Comparison of ENCODE assay signal across 10 cellular contexts in genomic region chr20:9215539-9215938, GRCh38.
DNase-seq lines count a peak whose midpoint lies in the region; ATAC-seq, FAIRE-seq and TF ChIP-seq lines count a peak whose summit lies in the region.
"Had no signal": no experiment of that assay in that cellular context is flagged by ENCODE, and none has a peak within 500 bp of the region (broad histone marks: within the 10 kb centered on the region; RNA-seq: fewer than 3 reads in every experiment).

No MANE protein-coding gene starts in this region.

- intact Hi-C loops in Calu3 (cut with micrococcal nuclease; ENCODE audit: unreplicated experiment), result loop anchor here (10.0 kb wide), 1 partner anchor 139 kb away; no protein-coding TSS in a partner anchor

- H2AFZ ChIP-seq in GM23338, result no peak overlapping the region

- FAIRE-seq in urothelium cell line (lab: Jason Lieb, UNC), result no peak

- DNase-seq in AG09309 (ENCODE audit: low read depth) (no peak), GM23338 (ENCODE audit: low spot score) (peak; percentile 61), RKO (ENCODE audit: low spot score) (peak; percentile 33), foreskin fibroblast (no peak), Calu3 (no peak), urothelium cell line (ENCODE audit: low spot score) (no peak), NK-92 (lab: John Stamatoyannopoulos, UW; ENCODE audit: unreplicated experiment) (no peak)
- DNase-seq: NCI-H2227 treated with DMSO at 0.1 percent for 48 hours, occipital lobe had no signal

- H4K20me1 ChIP-seq in GM23338 (replicated peaks; ENCODE audit: insufficient read depth), result no peaks in the 10 kb centered on the region

- peak; percentile 43 for TF ChIP-seq CTCF in AG09309 (IDR thresholded peaks at IDR 0.05; ENCODE audit: control insufficient read depth, insufficient read depth, low read depth, low read length, missing control alignments)
- TF ChIP-seq CTCF in GM23338 (conservative IDR thresholded peaks at IDR 0.05; ENCODE audit: low read depth in 2 of 2), result peak; percentile 65 to 84
- TF ChIP-seq CTCF in foreskin fibroblast (IDR thresholded peaks at IDR 0.05; ENCODE audit: low read depth, low read length), result peak; percentile 33
- no peak for TF ChIP-seq CTCF in Calu3 (IDR thresholded peaks at IDR 0.05; ENCODE audit: unreplicated experiment)

- no TSS peak for BruUV-seq in Calu3 (replicated peaks; lab: Mats Ljungman, UMichigan)

- H3K4me3 Mint-ChIP-seq in GM23338 (no peak overlapping the region), Calu3 (ENCODE audit: low read depth, unreplicated experiment) (no peak overlapping the region)

- no peak overlapping the region for H3K27ac Mint-ChIP-seq in GM23338
- no peak overlapping the region for H3K27ac Mint-ChIP-seq in Calu3 (ENCODE audit: unreplicated experiment)

- peaks cover under 1% of the 10 kb centered on the region for H3K4me1 Mint-ChIP-seq in GM23338
- no peaks in the 10 kb centered on the region for H3K4me1 Mint-ChIP-seq in Calu3 (ENCODE audit: low read depth, unreplicated experiment)

- H3K79me2 ChIP-seq in GM23338 (replicated peaks; ENCODE audit: insufficient read depth), result no peaks in the 10 kb centered on the region

- no peaks in the 10 kb centered on the region for H3K36me3 Mint-ChIP-seq in GM23338 (ENCODE audit: low read depth)
- H3K36me3 Mint-ChIP-seq in Calu3 (ENCODE audit: insufficient read depth, unreplicated experiment), result no peaks in the 10 kb centered on the region

- no peaks in the 10 kb centered on the region for H3K27me3 ChIP-seq in GM23338 (ENCODE audit: insufficient read depth)

- H3K9me2 ChIP-seq in GM23338 (ENCODE audit: insufficient read depth), result no peaks in the 10 kb centered on the region

- H3K27ac ChIP-seq in GM23338 (ENCODE audit: low read depth), result no peak overlapping the region

- no peaks in the 10 kb centered on the region for H3F3A ChIP-seq in GM23338 (replicated peaks; ENCODE audit: low read depth)

- CTCF ChIA-PET in Calu3 (lab: Charles Lee), result no interaction called here

- peaks cover 6% of the 10 kb centered on the region for H3K27me3 Mint-ChIP-seq in GM23338 (ENCODE audit: insufficient read depth, low read depth, poor library complexity)
- H3K27me3 Mint-ChIP-seq in Calu3 (ENCODE audit: unreplicated experiment), result no peaks in the 10 kb centered on the region

- no peaks in the 10 kb centered on the region for H3K9me3 Mint-ChIP-seq in GM23338
- no peaks in the 10 kb centered on the region for H3K9me3 Mint-ChIP-seq in Calu3 (ENCODE audit: low read depth, unreplicated experiment)

- H3K4me2 ChIP-seq in GM23338, result no peak overlapping the region

- no peaks in the 10 kb centered on the region for H3K36me3 ChIP-seq in GM23338 (ENCODE audit: insufficient read depth)

- no peak overlapping the region for H3K4me3 ChIP-seq in AG09309 (ENCODE audit: control insufficient read depth, low read depth, low read length)
- H3K4me3 ChIP-seq in GM23338, result no peak overlapping the region
- no peak overlapping the region for H3K4me3 ChIP-seq in foreskin fibroblast (ENCODE audit: low read depth in 1 of 2, low read length in 2 of 2)

- peak; percentile 50 for ATAC-seq in GM23338
- ATAC-seq in GM21447 (IDR thresholded peaks at IDR 0.05; ENCODE audit: unreplicated experiment), result no peak

- H3K4me1 ChIP-seq in GM23338 (ENCODE audit: insufficient read depth), result no peaks in the 10 kb centered on the region

TF ChIP-seq in GM23338, 12 proteins besides CTCF, POLR2A, EP300 and RAD21 (continues in another document):
- TF ChIP-seq ETS1 (IDR thresholded peaks at IDR 0.05) (no peak), JUNB (IDR thresholded peaks at IDR 0.05; ENCODE audit: unreplicated experiment) (no peak), ZNF114 (CRISPR knock-in tag; IDR thresholded peaks at IDR 0.05) (no peak), CREB1 (CRISPR knock-in tag; IDR thresholded peaks at IDR 0.05; ENCODE audit: low read depth) (no peak), REST (IDR thresholded peaks at IDR 0.05; ENCODE audit: unreplicated experiment) (no peak), EZH2phosphoT487 (IDR thresholded peaks at IDR 0.05; ENCODE audit: unreplicated experiment) (no peak), POLR2AphosphoS5 (IDR thresholded peaks at IDR 0.05; ENCODE audit: low read depth) (no peak), ZNF331 (CRISPR knock-in tag; IDR thresholded peaks at IDR 0.05; ENCODE audit: low read depth) (no peak), EZH2 (IDR thresholded peaks at IDR 0.05; ENCODE audit: low read depth, unreplicated experiment) (no peak), STAT1 (IDR thresholded peaks at IDR 0.05; ENCODE audit: unreplicated experiment) (no peak), NANOG (IDR thresholded peaks at IDR 0.05; ENCODE audit: borderline replicate concordance) (no peak)

Comparison
In these comparisons a context has a peak if more than half of its experiments do, and no peak if none do; other contexts are left out.
1. DNase-seq: peak in GM23338 (single experiment) and RKO (single experiment); none in AG09309 (single experiment), foreskin fibroblast (0 of 2), Calu3 (single experiment), urothelium cell line (single experiment) and NK-92 (single experiment).